In genomic region chr12:10688042-10688441, GRCh38 we compare ENCODE assay signal across 24 cellular contexts.
"Had no signal": no experiment of that assay in that cellular context is flagged by ENCODE, and none has a peak within 500 bp of the region (broad histone marks: within the 10 kb centered on the region; RNA-seq: fewer than 3 reads in every experiment).

No MANE protein-coding gene starts in this region.

- DNase-seq: stimulated activated CD4-positive, alpha-beta T cell treated with anti-CD3 and anti-CD28 coated beads, Interleukin-2, amount 100 ng/mL, for 48 hours; stimulated activated CD4-positive, alpha-beta T cell treated with anti-CD3 and anti-CD28 coated beads, Interleukin-4, amount 100 ng/mL, for 1 hour; stimulated activated CD4-positive, alpha-beta T cell treated with anti-CD3 and anti-CD28 coated beads, Interleukin-4, amount 100 ng/mL, for 24 hours; stimulated activated CD4-positive, alpha-beta T cell treated with anti-CD3 and anti-CD28 coated beads, Interleukin-4, amount 100 ng/mL, for 4 hours; stimulated activated CD8-positive, alpha-beta memory T cell treated with anti-CD3 and anti-CD28 coated beads, Interleukin-4, amount 100 ng/mL, for 48 hours; stimulated activated naive B cell treated with anti-CD40 and anti-IgM and Interleukin-4, amounts not matched to agents 10 μg/mL and 1 μg/mL and 100 μg/mL, for 72 hours; stimulated activated naive CD4-positive, alpha-beta T cell; stimulated activated naive CD4-positive, alpha-beta T cell treated with Interleukin-2 at 50 U/mL for 16 hours; stimulated activated naive CD8-positive, alpha-beta T cell treated with anti-CD3 and anti-CD28 coated beads, Interleukin-15, amount 100 ng/mL, for 72 hours; stimulated activated naive CD8-positive, alpha-beta T cell treated with anti-CD3 and anti-CD28 coated beads, Interleukin-15, Interleukin-2, amounts not matched to agents 100 U/mL and 50 U/mL, for 24 hours; stomach; substantia nigra; testis; thyroid gland; tibial artery; transverse colon; trophoblast cell; upper lobe of left lung; upper lobe of right lung; uterus had no signal

- H3K9me3 ChIP-seq: stomach, suprapubic skin, testis, thoracic aorta, thyroid gland, tibial artery, tibial nerve, transverse colon, upper lobe of left lung, upper lobe of right lung, uterus, vagina had no signal

- H3K36me3 ChIP-seq: stomach, suprapubic skin, thoracic aorta, thyroid gland, tibial artery, tibial nerve, transverse colon, upper lobe of left lung, upper lobe of right lung, uterus, vagina had no signal

- H3K27ac ChIP-seq: stomach, suprapubic skin, testis, thoracic aorta, thyroid gland, tibial artery, tibial nerve, transverse colon, upper lobe of left lung, upper lobe of right lung, uterus, vagina had no signal

- H3K4me3 ChIP-seq: stomach, suprapubic skin, testis, thoracic aorta, thyroid gland, tibial artery, tibial nerve, transverse colon, upper lobe of left lung, upper lobe of right lung, uterus, vagina had no signal

- H3K4me1 ChIP-seq: stomach, testis, thyroid gland, tibial artery, tibial nerve, transverse colon, upper lobe of left lung, upper lobe of right lung, uterus, vagina had no signal
